In genomic region chr9:72589684-72590555, GRCh38 we compare ENCODE assay signal across 10 cellular contexts.
DNase-seq lines count a peak whose midpoint lies in the region; ATAC-seq and TF ChIP-seq lines count a peak whose summit lies in the region.
"Had no signal": no experiment of that assay in that cellular context is flagged by ENCODE, and none has a peak within 500 bp of the region (broad histone marks: within the 10 kb centered on the region; RNA-seq: fewer than 3 reads in every experiment).

No MANE protein-coding gene starts in this region.

- H3K36me3 Mint-ChIP-seq in activated naive CD8-positive, alpha-beta T cell treated with anti-CD3 and anti-CD28 coated beads, Interleukin-2, amount 10 ng/mL, durations not matched to agents 7 days and 5 days, result peaks cover 1% of the 10 kb centered on the region

- peaks cover 4% of the 10 kb centered on the region for H3K9me3 Mint-ChIP-seq in activated naive CD8-positive, alpha-beta T cell treated with anti-CD3 and anti-CD28 coated beads, Interleukin-2, amount 10 ng/mL, durations not matched to agents 7 days and 5 days

- ATAC-seq in heart right ventricle (no peak), left colon (peak; percentile 67), left lung (no peak)
- ATAC-seq in activated naive CD8-positive, alpha-beta T cell treated with anti-CD3 and anti-CD28 coated beads, Interleukin-2, amount 10 ng/mL, durations not matched to agents 7 days and 5 days (ENCODE audit: low read depth), result peak; percentile 27

- POLR2A ChIA-PET in activated naive CD8-positive, alpha-beta T cell treated with anti-CD3 and anti-CD28 coated beads, Interleukin-2, amount 10 ng/mL, durations not matched to agents 7 days and 5 days (lab: Charles Lee), result interaction anchor here (1.0 kb wide), 1 partner anchor 225 kb away, joined by 4 read pairs; the partner anchor contains the start of gene ZFAND5

- H3K4me1 Mint-ChIP-seq in activated naive CD8-positive, alpha-beta T cell treated with anti-CD3 and anti-CD28 coated beads, Interleukin-2, amount 10 ng/mL, durations not matched to agents 7 days and 5 days, result peaks cover 31% of the 10 kb centered on the region

- DNase-seq in left ventricle myocardium inferior (no peak), heart right ventricle (no peak), left colon (peak in 1 of 2 donors; percentile 17), NCI-H187 (lab: John Stamatoyannopoulos, UW) (no peak), SHP77 treated with DMSO at 0.1 percent for 48 hours (lab: John Stamatoyannopoulos, UW) (no peak), left lung (no peak), posterior vena cava (ENCODE audit: low spot score) (no peak)
- no peak for DNase-seq in activated naive CD8-positive, alpha-beta T cell treated with anti-CD3 and anti-CD28 coated beads, Interleukin-2, amount 10 ng/mL, durations not matched to agents 7 days and 5 days
- DNase-seq: NCI-H226 had no signal

- TF ChIP-seq CTCF in left ventricle myocardium inferior (IDR thresholded peaks at IDR 0.05; ENCODE audit: borderline replicate concordance) (no peak), heart right ventricle (IDR thresholded peaks at IDR 0.05) (no peak), left lung (IDR thresholded peaks at IDR 0.05) (no peak)

- H3K27me3 Mint-ChIP-seq in activated naive CD8-positive, alpha-beta T cell treated with anti-CD3 and anti-CD28 coated beads, Interleukin-2, amount 10 ng/mL, durations not matched to agents 7 days and 5 days, result peaks cover 3% of the 10 kb centered on the region
- H3K27me3 Mint-ChIP-seq: B cell had no signal

- H3K9me3 ChIP-seq in left ventricle myocardium inferior (replicated peaks), result no peaks in the 10 kb centered on the region
- H3K9me3 ChIP-seq in heart right ventricle, result no peaks in the 10 kb centered on the region
- no peaks in the 10 kb centered on the region for H3K9me3 ChIP-seq in left lung

- H3K27ac ChIP-seq in left ventricle myocardium inferior (replicated peaks), result peak overlapping the region; percentile 11
- peak overlapping the region in 3 of 10 donors; percentile 30 to 61 (median 38) for H3K27ac ChIP-seq in heart right ventricle
- peak overlapping the region in 1 of 2 donors; percentile 66 for H3K27ac ChIP-seq in left lung

- H3K36me3 ChIP-seq in left ventricle myocardium inferior, result no peaks in the 10 kb centered on the region
- no peaks in the 10 kb centered on the region for H3K36me3 ChIP-seq in heart right ventricle
- H3K36me3 ChIP-seq in left lung, result no peaks in the 10 kb centered on the region

- H3K27me3 ChIP-seq in left ventricle myocardium inferior (ENCODE audit: low read depth), result no peaks in the 10 kb centered on the region
- no peaks in the 10 kb centered on the region for H3K27me3 ChIP-seq in heart right ventricle
- no peaks in the 10 kb centered on the region for H3K27me3 ChIP-seq in left lung

- H3K4me1 ChIP-seq in left ventricle myocardium inferior, result peaks cover 11% of the 10 kb centered on the region
- peaks cover 0 to 67% (median 5%) of the 10 kb centered on the region in 9 donors for H3K4me1 ChIP-seq in heart right ventricle
- peaks cover 0 to 65% of the 10 kb centered on the region in 2 donors for H3K4me1 ChIP-seq in left lung

- 65 to 68% methylated on average over 4 of the region's 4 CpGs for WGBS in heart right ventricle, 2 donors

- H3K27ac Mint-ChIP-seq in activated naive CD8-positive, alpha-beta T cell treated with anti-CD3 and anti-CD28 coated beads, Interleukin-2, amount 10 ng/mL, durations not matched to agents 7 days and 5 days, result no peak overlapping the region
- H3K27ac Mint-ChIP-seq: B cell had no signal

- H3K4me3 ChIP-seq in left ventricle myocardium inferior, result no peak overlapping the region
- no peak overlapping the region for H3K4me3 ChIP-seq in heart right ventricle
- H3K4me3 ChIP-seq in left lung, result no peak overlapping the region

- intact Hi-C loops in left ventricle myocardium inferior (cut with micrococcal nuclease), result loop anchor here (5.0 kb wide), 1 partner anchor 308 kb away; no protein-coding TSS in a partner anchor
- intact Hi-C loops in heart right ventricle (cut with DNase I), result loop anchor here (5.0 to 10.0 kb wide), 11 partner anchors 125 to 555 kb away; partner anchors contain the start of gene ZFAND5 (in 6 of the 10)
- intact Hi-C loops in left colon (cut with DNase I, micrococcal nuclease), result loop anchor here (5.0 to 10.0 kb wide), 3 partner anchors 228 to 298 kb away; no protein-coding TSS in a partner anchor
- intact Hi-C loops in left lung (cut with DNase I), result loop anchor here in 1 of 2 donors (10.0 kb wide), 1 partner anchor 235 kb away; no protein-coding TSS in a partner anchor
- intact Hi-C loops in posterior vena cava (cut with DNase I), result loop anchor here (5.0 to 10.0 kb wide), 3 partner anchors 285 to 305 kb away; no protein-coding TSS in a partner anchor

- H3K4me3 Mint-ChIP-seq in activated naive CD8-positive, alpha-beta T cell treated with anti-CD3 and anti-CD28 coated beads, Interleukin-2, amount 10 ng/mL, durations not matched to agents 7 days and 5 days, result no peak overlapping the region
- H3K4me3 Mint-ChIP-seq: B cell had no signal

Comparison
In these comparisons a context has a peak if more than half of its experiments do, and no peak if none do; other contexts are left out.
1. ATAC-seq: peak in activated naive CD8-positive, alpha-beta T cell treated with anti-CD3 and anti-CD28 coated beads, Interleukin-2, amount 10 ng/mL, durations not matched to agents 7 days and 5 days (single experiment) and left colon (single experiment); none in heart right ventricle (0 of 8) and left lung (single experiment).